ENCODE assay signal across 10 cellular contexts in the genomic region with DNA sequence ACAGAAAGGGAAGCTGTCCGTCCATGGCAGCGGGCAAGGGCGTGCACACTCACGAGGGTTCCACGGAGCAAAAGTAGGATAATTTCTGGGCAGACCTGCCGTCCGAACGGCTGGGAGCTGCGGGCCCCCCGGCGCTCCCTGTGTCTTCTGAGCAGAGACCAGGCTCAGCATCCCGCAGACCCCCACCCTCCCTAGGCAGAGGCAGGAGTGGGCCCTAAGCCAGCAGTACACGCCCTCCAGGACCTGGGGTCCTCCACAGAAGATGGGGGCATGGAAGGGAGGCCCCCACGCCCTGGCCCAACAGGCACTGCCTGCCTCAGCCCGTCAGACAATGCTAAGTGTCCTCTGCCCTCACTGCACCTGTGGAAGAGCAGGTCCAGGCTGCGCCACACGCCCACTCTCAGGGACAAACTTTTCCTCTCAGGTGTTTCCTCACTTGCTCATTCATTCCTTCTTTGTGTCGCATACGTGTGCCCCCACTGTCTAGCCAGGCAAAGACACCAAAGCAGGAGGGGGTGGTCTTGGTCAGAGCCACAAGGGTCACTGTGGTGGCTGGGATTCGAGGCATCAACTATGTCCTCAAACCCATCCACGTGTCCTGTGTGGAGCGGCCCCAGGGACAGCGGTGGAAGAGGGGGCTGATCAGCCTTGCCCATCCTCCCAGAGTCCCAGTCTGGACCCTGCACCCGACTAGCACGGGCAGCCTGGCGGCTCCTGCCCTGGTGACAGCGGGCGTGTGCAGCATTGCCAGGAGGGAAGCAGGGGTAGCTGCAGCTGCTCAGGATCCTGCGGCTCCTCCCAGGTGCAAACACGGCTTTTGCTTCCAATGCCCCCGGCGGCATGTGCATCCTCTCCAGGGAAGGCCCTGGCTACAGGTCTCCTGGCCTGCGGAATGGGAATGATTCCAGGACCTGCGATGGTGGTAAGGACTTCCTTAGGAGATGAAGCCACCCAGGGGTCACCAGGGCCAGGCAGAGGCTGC. TPM values are rescaled to one million over a fixed set of nuclear protein-coding genes. Genes with fewer than 3 reads are reported as not detected.
DNase-seq lines count a peak whose midpoint lies in the region; ATAC-seq, FAIRE-seq and TF ChIP-seq lines count a peak whose summit lies in the region.
"Had no signal": no experiment of that assay in that cellular context is flagged by ENCODE, and none has a peak within 500 bp of the region (broad histone marks: within the 10 kb centered on the region; RNA-seq: fewer than 3 reads in every experiment).

No MANE protein-coding gene starts in this region.

- peaks cover 24% of the 10 kb centered on the region for H3K79me2 ChIP-seq in astrocyte (ENCODE audit: insufficient read depth, low read length)

- H2AK5ac ChIP-seq in mesenchymal stem cell (ENCODE audit: low read length, severe bottlenecking), result peak overlapping the region; percentile 46

- H3K18ac ChIP-seq in mesenchymal stem cell (ENCODE audit: low read depth in 1 of 2, low read length in 2 of 2), result peak overlapping the region in 1 of 2 experiments; percentile 55

- peak overlapping the region; percentile 93 for H3K4me2 ChIP-seq in astrocyte (ENCODE audit: low read length)
- no peak overlapping the region for H3K4me2 ChIP-seq in mesenchymal stem cell (ENCODE audit: low read length, poor library complexity, severe bottlenecking)

- peak overlapping the region; percentile 19 for H2BK120ac ChIP-seq in mesenchymal stem cell (ENCODE audit: low read depth, low read length)

- H3K9ac ChIP-seq in astrocyte (ENCODE audit: low read length) (peak overlapping the region; percentile 66), mesenchymal stem cell (ENCODE audit: low read length) (peak overlapping the region; percentile 88)

- no peaks in the 10 kb centered on the region for H3K36me3 Mint-ChIP-seq in activated T-cell treated with anti-CD3 and anti-CD28 coated beads, Interleukin-2, amount 50 U/mL, for 24 hours (ENCODE audit: low read depth)
- H3K36me3 Mint-ChIP-seq in astrocyte (ENCODE audit: low read depth, unreplicated experiment), result peaks cover 3% of the 10 kb centered on the region

- no peaks in the 10 kb centered on the region for H3K9me3 Mint-ChIP-seq in activated T-cell treated with anti-CD3 and anti-CD28 coated beads, Interleukin-2, amount 50 U/mL, for 24 hours
- H3K9me3 Mint-ChIP-seq in astrocyte (ENCODE audit: unreplicated experiment), result peaks cover 1% of the 10 kb centered on the region

- H4K91ac ChIP-seq in mesenchymal stem cell (ENCODE audit: low read length), result peak overlapping the region; percentile 86

- peak overlapping the region in 1 of 2 experiments; percentile 36 for H3K14ac ChIP-seq in mesenchymal stem cell (ENCODE audit: low read length in 2 of 2)

- H2BK15ac ChIP-seq in mesenchymal stem cell (ENCODE audit: low read depth, poor library complexity, severe bottlenecking), result no peak overlapping the region

- no peak overlapping the region for H3K27ac Mint-ChIP-seq in activated T-cell treated with anti-CD3 and anti-CD28 coated beads, Interleukin-2, amount 50 U/mL, for 24 hours
- H3K27ac Mint-ChIP-seq in astrocyte (ENCODE audit: unreplicated experiment), result peak overlapping the region; percentile 83

- H2AFZ ChIP-seq in astrocyte (ENCODE audit: low read depth, low read length) (no peak overlapping the region), mesenchymal stem cell (ENCODE audit: low read depth, low read length) (no peak overlapping the region)

- H3K36me3 ChIP-seq in astrocyte (ENCODE audit: insufficient read depth, low read length) (no peaks in the 10 kb centered on the region), mesenchymal stem cell (ENCODE audit: control insufficient read depth in 1 of 2, insufficient read depth in 2 of 2, low read depth in 1 of 2, low read length in 2 of 2) (no peaks in the 10 kb centered on the region)

- WGBS in mesenchymal stem cell, result 91% methylated on average over 34 of the region's 34 CpGs

- no peak overlapping the region for H3K4me3 Mint-ChIP-seq in activated T-cell treated with anti-CD3 and anti-CD28 coated beads, Interleukin-2, amount 50 U/mL, for 24 hours
- H3K4me3 Mint-ChIP-seq in astrocyte (ENCODE audit: unreplicated experiment), result peak overlapping the region; percentile 91

- ATAC-seq in GM21619 (IDR thresholded peaks at IDR 0.05; ENCODE audit: unreplicated experiment), result no peak
- no peak for ATAC-seq in stimulated activated naive CD8-positive, alpha-beta T cell treated with anti-CD3 and anti-CD28 coated beads, Interleukin-15, Interleukin-2, amounts not matched to agents 100 U/mL and 50 U/mL, for 24 hours

- H3K23ac ChIP-seq in mesenchymal stem cell (ENCODE audit: low read length in 2 of 2), result no peak overlapping the region

- H2BK12ac ChIP-seq in mesenchymal stem cell (ENCODE audit: low read length in 2 of 2), result peak overlapping the region; percentile 51 to 59

- peaks cover 19% of the 10 kb centered on the region for H4K20me1 ChIP-seq in astrocyte (ENCODE audit: insufficient read depth, low read length)

- no peak for TF ChIP-seq CTCF in astrocyte (IDR thresholded peaks at IDR 0.05; ENCODE audit: insufficient read depth, low read depth, low read length)

- peaks cover 39% of the 10 kb centered on the region for H3K27me3 Mint-ChIP-seq in activated T-cell treated with anti-CD3 and anti-CD28 coated beads, Interleukin-2, amount 50 U/mL, for 24 hours
- peaks cover 7% of the 10 kb centered on the region for H3K27me3 Mint-ChIP-seq in astrocyte (ENCODE audit: low read depth, unreplicated experiment)

- H3K9me3 ChIP-seq in astrocyte (ENCODE audit: insufficient read depth, low read depth, low read length) (no peaks in the 10 kb centered on the region), mesenchymal stem cell (ENCODE audit: control insufficient read depth, low read length) (no peaks in the 10 kb centered on the region)

- peak overlapping the region; percentile 60 to 73 for H3K4ac ChIP-seq in mesenchymal stem cell (ENCODE audit: low read depth in 1 of 2, low read length in 2 of 2)

- peak overlapping the region; percentile 12 for H2BK5ac ChIP-seq in mesenchymal stem cell (ENCODE audit: low read depth, low read length, poor library complexity, severe bottlenecking)

- H3K27me3 ChIP-seq in astrocyte (ENCODE audit: insufficient read depth, low read length) (no peaks in the 10 kb centered on the region), mesenchymal stem cell (ENCODE audit: control insufficient read depth in 1 of 2, insufficient read depth in 1 of 2, low read length in 2 of 2) (peaks cover 0 to 4% of the 10 kb centered on the region in 2 experiments)

- H3K4me1 Mint-ChIP-seq in activated T-cell treated with anti-CD3 and anti-CD28 coated beads, Interleukin-2, amount 50 U/mL, for 24 hours (ENCODE audit: low read depth), result peaks cover 22% of the 10 kb centered on the region
- peaks cover 8% of the 10 kb centered on the region for H3K4me1 Mint-ChIP-seq in astrocyte (ENCODE audit: low read depth, unreplicated experiment)

- H3K79me1 ChIP-seq in mesenchymal stem cell (replicated peaks; ENCODE audit: low read length, poor library complexity, severe bottlenecking), result peaks cover 20% of the 10 kb centered on the region

- H3K27ac ChIP-seq in astrocyte (ENCODE audit: low read depth, low read length) (peak overlapping the region; percentile 87), mesenchymal stem cell (ENCODE audit: low read length, poor library complexity, severe bottlenecking) (no peak overlapping the region)

- H3K4me1 ChIP-seq in astrocyte (ENCODE audit: insufficient read depth, low read length), result peaks cover 35% of the 10 kb centered on the region
- peaks cover 33% of the 10 kb centered on the region for H3K4me1 ChIP-seq in mesenchymal stem cell (ENCODE audit: control insufficient read depth, insufficient read depth, low read depth, low read length)

- no peak for FAIRE-seq in astrocyte (lab: Jason Lieb, UNC)
- peak; percentile 91 for FAIRE-seq in urothelium cell line (lab: Jason Lieb, UNC)

- no peak overlapping the region for H3K4me3 ChIP-seq in astrocyte (ENCODE audit: insufficient read depth, low read depth, low read length)
- H3K4me3 ChIP-seq in mesenchymal stem cell (ENCODE audit: insufficient read depth in 1 of 2, low read depth in 1 of 2, low read length in 2 of 2), result peak overlapping the region in 1 of 2 experiments; percentile 84

- peak overlapping the region; percentile 85 for H4K8ac ChIP-seq in mesenchymal stem cell (ENCODE audit: low read length)

- peak; percentile 29 for DNase-seq in activated T-cell treated with anti-CD3 and anti-CD28 coated beads, Interleukin-2, amount 50 U/mL, for 24 hours
- DNase-seq in activated T-cell treated with anti-CD3 and anti-CD28 coated beads for 4 hours, result no peak
- DNase-seq in astrocyte (ENCODE audit: low read depth), result no peak
- DNase-seq in mesenchymal stem cell, result no peak
- no peak for DNase-seq in urothelium cell line (ENCODE audit: low spot score)
- no peak for DNase-seq in T1000 (lab: John Stamatoyannopoulos, UW)
- DNase-seq in stimulated activated naive CD8-positive, alpha-beta T cell treated with anti-CD3 and anti-CD28 coated beads, Interleukin-15, Interleukin-2, amounts not matched to agents 100 U/mL and 50 U/mL, for 24 hours, result no peak
- DNase-seq: NCI-H1930; stimulated activated naive CD4-positive, alpha-beta T cell treated with Interleukin-2 at 50 U/mL for 16 hours had no signal

RNA-seq across cellular contexts. Expression of gene GPC1, which starts 2.4 kb away (rescaled TPM):
- 252 and 299 TPM in 2 replicates for total RNA-seq in astrocyte
- 65.7 TPM for polyA plus RNA-seq in mesenchymal stem cell (2013, experiment 1 of 2)
- 65.6 TPM for polyA plus RNA-seq in mesenchymal stem cell (2013, experiment 2 of 2)
